In genomic region chr17:79808763-79809529, GRCh38 we compare ENCODE assay signal across 1 cellular context.
TF ChIP-seq lines count a peak whose summit lies in the region.

No MANE protein-coding gene starts in this region.

TF ChIP-seq in K562, 482 proteins besides CTCF, POLR2A, EP300 and RAD21 (continued from another document):
- TF ChIP-seq ZBTB9 (CRISPR knock-in tag; IDR thresholded peaks at IDR 0.05) (no peak), HDGF (IDR thresholded peaks at IDR 0.05) (no peak), ETV1 (tag; conservative IDR thresholded peaks at IDR 0.05; ENCODE audit: low read depth) (no peak), TFE3 (CRISPR knock-in tag; IDR thresholded peaks at IDR 0.05) (no peak), E2F6 (IDR thresholded peaks at IDR 0.05; ENCODE audit: borderline replicate concordance in 1 of 2, extremely low read depth in 1 of 2, insufficient read depth in 1 of 2, insufficient read length in 1 of 2, low read depth in 1 of 2, low read length in 1 of 2, poor library complexity in 1 of 2, severe bottlenecking in 1 of 2) (peak in 1 of 2 experiments; percentile 19), NR2F6 (CRISPR knock-in tag; IDR thresholded peaks at IDR 0.05) (no peak), EP400 (IDR thresholded peaks at IDR 0.05) (no peak), POLR2AphosphoS5 (IDR thresholded peaks at IDR 0.05; ENCODE audit: control insufficient read depth, insufficient read depth, low read depth, low read length) (no peak), FOXJ2 (tag; IDR thresholded peaks at IDR 0.05) (no peak), CTBP1 (IDR thresholded peaks at IDR 0.05; ENCODE audit: borderline replicate concordance) (peak; percentile 88), STAT6 (CRISPR knock-in tag; IDR thresholded peaks at IDR 0.05) (no peak), SMC3 (conservative IDR thresholded peaks at IDR 0.05; ENCODE audit: insufficient read depth, low read depth, low read length) (peak; percentile 41), MNT (conservative IDR thresholded peaks at IDR 0.05) (no peak), POLR2G (IDR thresholded peaks at IDR 0.05; ENCODE audit: low read depth, low read length) (0 out of 2 replicates have a peak, but pooled peaks have one; percentile 1), ZNF583 (CRISPR knock-in tag; IDR thresholded peaks at IDR 0.05) (no peak), POLR2AphosphoS2 (IDR thresholded peaks at IDR 0.05; ENCODE audit: low read length) (no peak), ZKSCAN1 (IDR thresholded peaks at IDR 0.05; ENCODE audit: low read depth, low read length) (0 out of 2 replicates have a peak, but pooled peaks have one; percentile 52)
